In genomic region chr11:134254433-134254832, GRCh38 we compare ENCODE assay signal across 10 cellular contexts. TPM values are rescaled to one million over a fixed set of nuclear protein-coding genes. Genes with fewer than 3 reads are reported as not detected.
DNase-seq lines count a peak whose midpoint lies in the region; ATAC-seq, FAIRE-seq and TF ChIP-seq lines count a peak whose summit lies in the region.
"Had no signal": no experiment of that assay in that cellular context is flagged by ENCODE, and none has a peak within 500 bp of the region (broad histone marks: within the 10 kb centered on the region; RNA-seq: fewer than 3 reads in every experiment).

No MANE protein-coding gene starts in this region.

- FAIRE-seq in A549 (lab: Jason Lieb, UNC) (no peak), GM12878 (lab: Jason Lieb, UNC) (no peak)

- H3K27me3 Mint-ChIP-seq in HFFc6 (ENCODE audit: insufficient read depth), result no peaks in the 10 kb centered on the region; the same call in 1 of the 2 replicates

- intact Hi-C loops in GM12878 (cut with micrococcal nuclease; ENCODE audit: unreplicated experiment), result loop anchor here (10.0 kb wide), 1 partner anchor 50 kb away; no protein-coding TSS in a partner anchor

- TF ChIP-seq POLR2A in A549 (IDR thresholded peaks at IDR 0.05; ENCODE audit: low read length) (no peak), GM12878 (IDR thresholded peaks at IDR 0.05; ENCODE audit: low read depth, low read length) (no peak)

- TSS peak; percentile 57 for BruUV-seq in GM12878 (replicated peaks; lab: Mats Ljungman, UMichigan)

- H3K79me2 ChIP-seq in GM12878 (ENCODE audit: control insufficient read depth, insufficient read depth, low read length), result peaks cover 6% of the 10 kb centered on the region

- H3K9me3 ChIP-seq in A549, result no peaks in the 10 kb centered on the region
- no peaks in the 10 kb centered on the region for H3K9me3 ChIP-seq in GM12878 (replicated peaks; ENCODE audit: control insufficient read depth, insufficient read depth, low read length)
- no peaks in the 10 kb centered on the region for H3K9me3 ChIP-seq in mesodermal cell (ENCODE audit: control insufficient read depth, low read length)

- no peak overlapping the region for H2AFZ ChIP-seq in GM12878 (ENCODE audit: control insufficient read depth, low read depth, low read length)

- peaks cover 23% of the 10 kb centered on the region for H3K4me1 Mint-ChIP-seq in HFFc6 (ENCODE audit: low read depth)

- TF ChIP-seq EP300 in A549 (IDR thresholded peaks at IDR 0.05) (no peak), GM12878 (IDR thresholded peaks at IDR 0.05; ENCODE audit: borderline replicate concordance in 1 of 2, control insufficient read depth in 1 of 2, low read depth in 2 of 2, low read length in 2 of 2) (no peak)

- H3K27ac ChIP-seq in A549 (peak overlapping the region in 1 of 2 experiments; percentile 89; a peak in 1 of 6 replicates), GM12878 (ENCODE audit: control insufficient read depth, insufficient read depth) (no peak overlapping the region), mesodermal cell (ENCODE audit: low read depth, low read length, severe bottlenecking) (no peak overlapping the region)

- DNase-seq in A549 (ENCODE audit: low read depth in 1 of 2, low spot score in 1 of 2) (no peak), HFFc6 (no peak), GM12878 (ENCODE audit: low read depth, low spot score) (no peak), hypothalamus (lab: John Stamatoyannopoulos, UW) (no peak), NCI-H2227 (lab: John Stamatoyannopoulos, UW; ENCODE audit: unreplicated experiment) (no peak), NOMO-1 treated with DMSO at 0.1 percent for 48 hours (lab: John Stamatoyannopoulos, UW; ENCODE audit: unreplicated experiment) (no peak)
- DNase-seq in stimulated activated CD4-positive, alpha-beta T cell treated with anti-CD3 and anti-CD28 coated beads, Interleukin-15, amount 100 ng/mL, for 24 hours, result no peak
- DNase-seq: amygdala, NCI-H748 treated with DMSO at 0.1 percent for 48 hours had no signal

- H3K36me3 ChIP-seq in GM12878 (ENCODE audit: control insufficient read depth in 2 of 2, insufficient read depth in 2 of 2, low read length in 1 of 2), result peaks cover 0 to 4% of the 10 kb centered on the region in 2 experiments; a peak in 2 of 4 replicates
- peaks cover 35% of the 10 kb centered on the region for H3K36me3 ChIP-seq in mesodermal cell (ENCODE audit: control insufficient read depth, insufficient read depth, low read length)

- H3K4me3 ChIP-seq in A549 (peak overlapping the region; percentile 55), GM12878 (peak overlapping the region; percentile 86), mesodermal cell (ENCODE audit: extremely low read depth, insufficient read depth, low read length, poor library complexity, severe bottlenecking) (peak overlapping the region; percentile 87)

- H3K4me2 ChIP-seq in A549, result peak overlapping the region; percentile 94
- H3K4me2 ChIP-seq in GM12878 (ENCODE audit: control insufficient read depth, insufficient read depth), result peak overlapping the region; percentile 73

- H3K4me1 ChIP-seq in A549 (peaks cover 13% of the 10 kb centered on the region), GM12878 (ENCODE audit: control insufficient read depth, insufficient read depth, low read length) (no peaks in the 10 kb centered on the region), mesodermal cell (ENCODE audit: control insufficient read depth, insufficient read depth, low read length, poor library complexity, severe bottlenecking) (no peaks in the 10 kb centered on the region)

- SMC1A ChIA-PET in GM12878 (lab: Charles Lee; ENCODE audit: uncharacterized antibody, unreplicated experiment), result interaction anchor here (0.6 to 2.2 kb wide), 2 partner anchors 12 to 26 kb away, joined by 3 to 8 read pairs; no protein-coding TSS in a partner anchor

- POLR2A ChIA-PET in A549 (lab: Yijun Ruan, JAX) (no interaction called here), GM12878 (lab: Charles Lee) (no interaction called here)

- H3K9me3 Mint-ChIP-seq in HFFc6, result no peaks in the 10 kb centered on the region

- CTCF ChIA-PET in A549 (lab: Yijun Ruan, JAX) (interaction anchor here (2.5 kb wide), 1 partner anchor 10 kb away, joined by 12 read pairs; no protein-coding TSS in a partner anchor), GM12878 (lab: Yijun Ruan, JAX) (interaction anchor here (0.6 to 3.4 kb wide), 2 partner anchors 25 to 46 kb away, joined by 3 to 18 read pairs; no protein-coding TSS in a partner anchor)

- peaks cover 12% of the 10 kb centered on the region for H3K36me3 Mint-ChIP-seq in HFFc6 (ENCODE audit: low read depth)

- RAD21 ChIA-PET in GM12878 (lab: Charles Lee; ENCODE audit: unreplicated experiment), result interaction anchor here (1.2 kb wide), 1 partner anchor 47 kb away, joined by 3 read pairs; no protein-coding TSS in a partner anchor

- no peak for ATAC-seq in A549
- no peak for ATAC-seq in GM12878

- TF ChIP-seq RAD21 in A549 (conservative IDR thresholded peaks at IDR 0.05 in 1 of 2, IDR thresholded peaks at IDR 0.05 in 1 of 2) (no peak), GM12878 (IDR thresholded peaks at IDR 0.05; ENCODE audit: insufficient read depth, low read depth, low read length) (no peak)

- in situ Hi-C loops in GM12878 (cut with MboI), result no loop called here

- TF ChIP-seq CTCF in A549 (IDR thresholded peaks at IDR 0.05), result no peak
- no peak for TF ChIP-seq CTCF in HFFc6 (IDR thresholded peaks at IDR 0.05)
- TF ChIP-seq CTCF in GM12878 (IDR thresholded peaks at IDR 0.05 in 2 of 3, conservative IDR thresholded peaks at IDR 0.05 in 1 of 3; ENCODE audit: control insufficient read depth in 2 of 3, extremely low read depth in 1 of 3, insufficient read depth in 1 of 3, low read depth in 3 of 3, low read length in 3 of 3), result no peak

- no peaks in the 10 kb centered on the region for H3K27me3 ChIP-seq in GM12878 (replicated peaks in 1 of 2; ENCODE audit: control insufficient read depth in 2 of 2, insufficient read depth in 2 of 2, low read length in 1 of 2)

- no peak overlapping the region for H3K27ac Mint-ChIP-seq in HFFc6

- H3K4me3 Mint-ChIP-seq in HFFc6, result peak overlapping the region; percentile 94

- WGBS in A549 (ENCODE audit: missing lambda C conversion rate), result 71% methylated on average over 3 of the region's 3 CpGs
- WGBS in GM12878 (ENCODE audit: insufficient coverage, insufficient replicate concordance, low lambda C conversion rate, missing lambda C conversion rate), result 89% methylated on average over 3 of the region's 3 CpGs
- 74% methylated on average over 2 of the region's 3 CpGs; no CpG with 5 or more reads in 1 of the 2 experiments for WGBS in mesodermal cell (ENCODE audit: insufficient coverage in 2 of 2), 2 experiments

- no peak overlapping the region for H3K9ac ChIP-seq in GM12878 (ENCODE audit: control insufficient read depth, insufficient read depth, low read length)

- no peaks in the 10 kb centered on the region for H4K20me1 ChIP-seq in GM12878 (ENCODE audit: control insufficient read depth, insufficient read depth)

RNA-seq across cellular contexts. Expression of gene ACAD8, which starts 1.1 kb away (rescaled TPM):
- polyA plus RNA-seq in A549 (2011; rRNA removed), result 16.8 and 16.9 TPM in 2 replicates
- 11.6 TPM in 2 replicates for polyA plus RNA-seq in A549 (2012; cell fraction: cytosol; rRNA removed)
- polyA plus RNA-seq in A549 (2012; cell fraction: nucleus; rRNA removed), result 21.7 and 24.7 TPM in 2 replicates
- 13.5 to 15.9 TPM (median 14.3 TPM) in 3 replicates for polyA plus RNA-seq in A549 (2017; fragmentation: RNase III; extraction: RNeasy Plus Mini Kit Qiagen cat#74134 plus additional on column Dnase treatment)
- polyA minus RNA-seq in A549 (2011; rRNA and poly(A)+ RNA removed), result 6.7 and 10.0 TPM in 2 replicates
- 10 to 100 TPM; 11.8 to 15.7 (median 13.8) TPM for total RNA-seq in HFFc6 (2021; fragmentation: NEBNext Ultra II Directional; extraction: Animal tissue kit (Norgen Biotek cat#: 25700))
- total RNA-seq in GM12878 (2013; cell fraction: nucleolus; rRNA removed), result 44.7 and 48.6 TPM in 2 replicates
- 22.7 and 23.4 TPM in 2 replicates for total RNA-seq in GM12878 (2014; rRNA removed)
- total RNA-seq in GM12878 (2014; rRNA removed; fragmentation: Illumina TruSeq; extraction: Trizol), result 15.7 and 17.2 TPM in 2 replicates
- 19.5 and 19.9 TPM in 2 replicates for total RNA-seq in GM12878 (2021)
- 10.6 TPM for polyA plus RNA-seq in GM12878 (2011; ENCODE audit: low read depth)
- 22.0 and 24.7 TPM in 2 replicates for polyA plus RNA-seq in GM12878 (2011; rRNA removed)
- polyA plus RNA-seq in GM12878 (2011; cell fraction: cytosol; rRNA removed), result 20.2 and 22.7 TPM in 2 replicates
- 92.8 and 96.6 TPM in 2 replicates for polyA plus RNA-seq in GM12878 (2011; cell fraction: nucleus; rRNA removed)
- polyA plus RNA-seq in GM12878 (2012), result 13.2 and 15.5 TPM in 2 replicates
- 20.9 and 25.0 TPM in 2 replicates for polyA plus RNA-seq in GM12878 (2014; fragmentation: Illumina TruSeq; extraction: Trizol)
- polyA plus RNA-seq in GM12878 (2014; fragmentation: Nextera tagmentation; extraction: Ambion mirVana), result 10 to 100 TPM in 1 of 2 experiments, 1 to 10 TPM in 1; 9.9 to 12.8 TPM
- 25.3 and 28.8 TPM in 2 replicates for polyA plus RNA-seq in GM12878 (2014; rRNA removed)
- polyA plus RNA-seq in GM12878 (2016; fragmentation: Nextera tagmentation; extraction: Ambion mirVana), result 10 to 100 TPM; 31.3 to 34.8 TPM
- polyA minus RNA-seq in GM12878 (2011; rRNA and poly(A)+ RNA removed), result 12.7 and 16.2 TPM in 2 replicates
- polyA minus RNA-seq in GM12878 (2011; cell fraction: cytosol; rRNA and poly(A)+ RNA removed), result 4.1 and 4.9 TPM in 2 replicates
- polyA minus RNA-seq in GM12878 (2011; cell fraction: nucleus; rRNA and poly(A)+ RNA removed), result 20.9 and 26.7 TPM in 2 replicates
- 20.6 TPM for polyA plus RNA-seq in mesodermal cell (2013, experiment 1 of 2)
- 16.9 TPM for polyA plus RNA-seq in mesodermal cell (2013, experiment 2 of 2)

RNA-seq across cellular contexts. Expression of gene THYN1, which starts 1.3 kb away (rescaled TPM):
- 27.9 and 32.7 TPM in 2 replicates for polyA plus RNA-seq in A549 (2011; rRNA removed)
- polyA plus RNA-seq in A549 (2012; cell fraction: cytosol; rRNA removed), result 14.6 and 14.8 TPM in 2 replicates
- polyA plus RNA-seq in A549 (2012; cell fraction: nucleus; rRNA removed), result 5.8 and 7.7 TPM in 2 replicates
- polyA plus RNA-seq in A549 (2017; fragmentation: RNase III; extraction: RNeasy Plus Mini Kit Qiagen cat#74134 plus additional on column Dnase treatment), result 16.9 to 22.6 TPM (median 20.8 TPM) in 3 replicates
- 14.3 and 18.5 TPM in 2 replicates for polyA minus RNA-seq in A549 (2011; rRNA and poly(A)+ RNA removed)
- 10 to 100 TPM; 32.7 to 36.8 (median 34.2) TPM for total RNA-seq in HFFc6 (2021; fragmentation: NEBNext Ultra II Directional; extraction: Animal tissue kit (Norgen Biotek cat#: 25700))
- total RNA-seq in GM12878 (2013; cell fraction: nucleolus; rRNA removed), result 32.7 and 34.9 TPM in 2 replicates
- total RNA-seq in GM12878 (2014; rRNA removed), result 64.9 and 70.7 TPM in 2 replicates
- 86.9 and 92.4 TPM in 2 replicates for total RNA-seq in GM12878 (2014; rRNA removed; fragmentation: Illumina TruSeq; extraction: Trizol)
- total RNA-seq in GM12878 (2021), result 45.7 and 45.9 TPM in 2 replicates
- 56.7 TPM for polyA plus RNA-seq in GM12878 (2011; ENCODE audit: low read depth)
- 70.9 and 73.8 TPM in 2 replicates for polyA plus RNA-seq in GM12878 (2011; rRNA removed)
- 55.6 and 56.6 TPM in 2 replicates for polyA plus RNA-seq in GM12878 (2011; cell fraction: cytosol; rRNA removed)
- 57.5 and 74.9 TPM in 2 replicates for polyA plus RNA-seq in GM12878 (2011; cell fraction: nucleus; rRNA removed)
- 47.8 and 49.2 TPM in 2 replicates for polyA plus RNA-seq in GM12878 (2012)
- 100 and 112 TPM in 2 replicates for polyA plus RNA-seq in GM12878 (2014; fragmentation: Illumina TruSeq; extraction: Trizol)
- polyA plus RNA-seq in GM12878 (2014; fragmentation: Nextera tagmentation; extraction: Ambion mirVana), result 100 to 1,000 TPM; 212 to 221 TPM
- 61.2 and 67.0 TPM in 2 replicates for polyA plus RNA-seq in GM12878 (2014; rRNA removed)
- 100 to 1,000 TPM; 127 to 132 TPM for polyA plus RNA-seq in GM12878 (2016; fragmentation: Nextera tagmentation; extraction: Ambion mirVana)
- polyA minus RNA-seq in GM12878 (2011; rRNA and poly(A)+ RNA removed), result 48.3 and 50.3 TPM in 2 replicates
- 13.5 and 25.5 TPM in 2 replicates for polyA minus RNA-seq in GM12878 (2011; cell fraction: cytosol; rRNA and poly(A)+ RNA removed)
- polyA minus RNA-seq in GM12878 (2011; cell fraction: nucleus; rRNA and poly(A)+ RNA removed), result 16.1 and 17.3 TPM in 2 replicates
- 74.9 TPM for polyA plus RNA-seq in mesodermal cell (2013, experiment 1 of 2)
- polyA plus RNA-seq in mesodermal cell (2013, experiment 2 of 2), result 71.5 TPM

RNA-seq across cellular contexts. Expression of gene GLB1L3, which starts 21.7 kb away (rescaled TPM):
- polyA plus RNA-seq in A549 (2011; rRNA removed) (not detected in 2 replicates), A549 (2017; fragmentation: RNase III; extraction: RNeasy Plus Mini Kit Qiagen cat#74134 plus additional on column Dnase treatment) (not detected in 3 replicates), GM12878 (2011; rRNA removed) (not detected in 2 replicates), GM12878 (2014; fragmentation: Illumina TruSeq; extraction: Trizol) (0.90 and 1.9 TPM in 2 replicates), GM12878 (2014; fragmentation: Nextera tagmentation; extraction: Ambion mirVana) (under 1 TPM; 0.53 to 0.63 TPM), GM12878 (2014; rRNA removed) (1.9 and 2.0 TPM in 2 replicates), GM12878 (2016; fragmentation: Nextera tagmentation; extraction: Ambion mirVana) (1 to 10 TPM; 2.5 to 2.9 TPM)
- polyA plus RNA-seq in A549 (2012; cell fraction: cytosol; rRNA removed), result not detected in 2 replicates
- polyA plus RNA-seq in A549 (2012; cell fraction: nucleus; rRNA removed), result 0.01 and 0.06 TPM in 2 replicates
- polyA minus RNA-seq in A549 (2011; rRNA and poly(A)+ RNA removed), result not detected in 2 replicates
- total RNA-seq in HFFc6 (2021; fragmentation: NEBNext Ultra II Directional; extraction: Animal tissue kit (Norgen Biotek cat#: 25700)), result not detected
- 0.12 and 0.17 TPM in 2 replicates for total RNA-seq in GM12878 (2013; cell fraction: nucleolus; rRNA removed)
- total RNA-seq in GM12878 (2014; rRNA removed) (0.90 and 1.3 TPM in 2 replicates), GM12878 (2014; rRNA removed; fragmentation: Illumina TruSeq; extraction: Trizol) (0.94 and 1.1 TPM in 2 replicates), GM12878 (2021) (1.3 and 1.9 TPM in 2 replicates)
- 0.47 TPM for polyA plus RNA-seq in GM12878 (2011; ENCODE audit: low read depth)
- polyA plus RNA-seq in GM12878 (2011; cell fraction: cytosol; rRNA removed), result not detected in 2 replicates
- polyA plus RNA-seq in GM12878 (2011; cell fraction: nucleus; rRNA removed), result not detected in 2 replicates
- 0.21 and 0.35 TPM in 2 replicates for polyA plus RNA-seq in GM12878 (2012)
- not detected in 2 replicates for polyA minus RNA-seq in GM12878 (2011; rRNA and poly(A)+ RNA removed)
- polyA minus RNA-seq in GM12878 (2011; cell fraction: cytosol; rRNA and poly(A)+ RNA removed), result not detected in 2 replicates
- not detected in 2 replicates for polyA minus RNA-seq in GM12878 (2011; cell fraction: nucleus; rRNA and poly(A)+ RNA removed)
- 0.18 TPM for polyA plus RNA-seq in mesodermal cell (2013, experiment 1 of 2)
- polyA plus RNA-seq in mesodermal cell (2013, experiment 2 of 2), result 0.15 TPM

RNA-seq across cellular contexts. Expression of gene VPS26B, which starts 30.0 kb away (rescaled TPM):
- polyA plus RNA-seq in A549 (2011; rRNA removed) (25.7 and 26.3 TPM in 2 replicates), A549 (2017; fragmentation: RNase III; extraction: RNeasy Plus Mini Kit Qiagen cat#74134 plus additional on column Dnase treatment) (18.6 to 20.7 TPM (median 19.2 TPM) in 3 replicates), GM12878 (2011; rRNA removed) (25.1 and 26.9 TPM in 2 replicates), GM12878 (2014; fragmentation: Illumina TruSeq; extraction: Trizol) (15.7 and 16.4 TPM in 2 replicates), GM12878 (2014; fragmentation: Nextera tagmentation; extraction: Ambion mirVana) (1 to 10 TPM; 1.6 to 2.7 TPM), GM12878 (2014; rRNA removed) (13.0 and 16.1 TPM in 2 replicates), GM12878 (2016; fragmentation: Nextera tagmentation; extraction: Ambion mirVana) (10 to 100 TPM in 1 of 2 experiments, 1 to 10 TPM in 1; 3.1 to 14.9 TPM)
- 20.2 and 21.8 TPM in 2 replicates for polyA plus RNA-seq in A549 (2012; cell fraction: cytosol; rRNA removed)
- 27.0 and 28.5 TPM in 2 replicates for polyA plus RNA-seq in A549 (2012; cell fraction: nucleus; rRNA removed)
- 39.3 and 41.2 TPM in 2 replicates for polyA minus RNA-seq in A549 (2011; rRNA and poly(A)+ RNA removed)
- 10 to 100 TPM; 36.5 to 45.0 (median 39.1) TPM for total RNA-seq in HFFc6 (2021; fragmentation: NEBNext Ultra II Directional; extraction: Animal tissue kit (Norgen Biotek cat#: 25700))
- total RNA-seq in GM12878 (2013; cell fraction: nucleolus; rRNA removed), result 33.4 and 35.0 TPM in 2 replicates
- total RNA-seq in GM12878 (2014; rRNA removed) (13.6 and 15.9 TPM in 2 replicates), GM12878 (2014; rRNA removed; fragmentation: Illumina TruSeq; extraction: Trizol) (10.0 and 10.1 TPM in 2 replicates), GM12878 (2021) (16.6 and 20.6 TPM in 2 replicates)
- 9.5 TPM for polyA plus RNA-seq in GM12878 (2011; ENCODE audit: low read depth)
- 21.9 and 24.3 TPM in 2 replicates for polyA plus RNA-seq in GM12878 (2011; cell fraction: cytosol; rRNA removed)
- polyA plus RNA-seq in GM12878 (2011; cell fraction: nucleus; rRNA removed), result 55.0 and 56.1 TPM in 2 replicates
- polyA plus RNA-seq in GM12878 (2012), result 16.3 and 18.2 TPM in 2 replicates
- polyA minus RNA-seq in GM12878 (2011; rRNA and poly(A)+ RNA removed), result 29.5 and 32.8 TPM in 2 replicates
- polyA minus RNA-seq in GM12878 (2011; cell fraction: cytosol; rRNA and poly(A)+ RNA removed), result 9.3 and 9.9 TPM in 2 replicates
- 17.3 and 25.4 TPM in 2 replicates for polyA minus RNA-seq in GM12878 (2011; cell fraction: nucleus; rRNA and poly(A)+ RNA removed)
- polyA plus RNA-seq in mesodermal cell (2013, experiment 1 of 2), result 46.0 TPM
- 40.2 TPM for polyA plus RNA-seq in mesodermal cell (2013, experiment 2 of 2)

RNA-seq across cellular contexts. Expression of gene NCAPD3, which starts 30.7 kb away (rescaled TPM):
- polyA plus RNA-seq in A549 (2011; rRNA removed), result 35.8 and 36.0 TPM in 2 replicates
- 25.7 and 27.8 TPM in 2 replicates for polyA plus RNA-seq in A549 (2012; cell fraction: cytosol; rRNA removed)
- 44.9 and 49.7 TPM in 2 replicates for polyA plus RNA-seq in A549 (2012; cell fraction: nucleus; rRNA removed)
- polyA plus RNA-seq in A549 (2017; fragmentation: RNase III; extraction: RNeasy Plus Mini Kit Qiagen cat#74134 plus additional on column Dnase treatment), result 25.6 to 26.6 TPM (median 26.0 TPM) in 3 replicates
- 46.3 and 49.3 TPM in 2 replicates for polyA minus RNA-seq in A549 (2011; rRNA and poly(A)+ RNA removed)
- 10 to 100 TPM; 19.6 to 31.1 (median 29.4) TPM for total RNA-seq in HFFc6 (2021; fragmentation: NEBNext Ultra II Directional; extraction: Animal tissue kit (Norgen Biotek cat#: 25700))
- total RNA-seq in GM12878 (2013; cell fraction: nucleolus; rRNA removed), result 128 and 132 TPM in 2 replicates
- 38.2 and 44.6 TPM in 2 replicates for total RNA-seq in GM12878 (2014; rRNA removed)
- 45.9 and 47.1 TPM in 2 replicates for total RNA-seq in GM12878 (2014; rRNA removed; fragmentation: Illumina TruSeq; extraction: Trizol)
- 54.6 and 56.6 TPM in 2 replicates for total RNA-seq in GM12878 (2021)
- polyA plus RNA-seq in GM12878 (2011; ENCODE audit: low read depth), result 17.0 TPM
- 49.3 and 58.2 TPM in 2 replicates for polyA plus RNA-seq in GM12878 (2011; rRNA removed)
- 47.3 and 55.5 TPM in 2 replicates for polyA plus RNA-seq in GM12878 (2011; cell fraction: cytosol; rRNA removed)
- 146 and 171 TPM in 2 replicates for polyA plus RNA-seq in GM12878 (2011; cell fraction: nucleus; rRNA removed)
- 22.8 and 31.9 TPM in 2 replicates for polyA plus RNA-seq in GM12878 (2012)
- polyA plus RNA-seq in GM12878 (2014; fragmentation: Illumina TruSeq; extraction: Trizol), result 47.9 and 52.5 TPM in 2 replicates
- 10 to 100 TPM; 14.9 to 17.5 TPM for polyA plus RNA-seq in GM12878 (2014; fragmentation: Nextera tagmentation; extraction: Ambion mirVana)
- 45.2 and 51.8 TPM in 2 replicates for polyA plus RNA-seq in GM12878 (2014; rRNA removed)
- polyA plus RNA-seq in GM12878 (2016; fragmentation: Nextera tagmentation; extraction: Ambion mirVana), result 10 to 100 TPM; 48.4 to 51.0 TPM
- 72.6 and 80.8 TPM in 2 replicates for polyA minus RNA-seq in GM12878 (2011; rRNA and poly(A)+ RNA removed)
- 29.9 and 37.0 TPM in 2 replicates for polyA minus RNA-seq in GM12878 (2011; cell fraction: cytosol; rRNA and poly(A)+ RNA removed)
- polyA minus RNA-seq in GM12878 (2011; cell fraction: nucleus; rRNA and poly(A)+ RNA removed), result 64.7 and 112 TPM in 2 replicates
- 33.5 TPM for polyA plus RNA-seq in mesodermal cell (2013, experiment 1 of 2)
- 26.8 TPM for polyA plus RNA-seq in mesodermal cell (2013, experiment 2 of 2)
